32 cellular contexts compared by ENCODE assay signal in genomic region chr3:79564192-79564591, GRCh38.
DNase-seq lines count a peak whose midpoint lies in the region; ATAC-seq, FAIRE-seq and TF ChIP-seq lines count a peak whose summit lies in the region.
"Had no signal": no experiment of that assay in that cellular context is flagged by ENCODE, and none has a peak within 500 bp of the region (broad histone marks: within the 10 kb centered on the region; RNA-seq: fewer than 3 reads in every experiment).

No MANE protein-coding gene starts in this region.

- no peak for TF ChIP-seq POLR2A in GM12891 (IDR thresholded peaks at IDR 0.05; ENCODE audit: low read depth, low read length)

- intact Hi-C loops in sciatic nerve (cut with DNase I): no loop called here

- peaks cover 19% of the 10 kb centered on the region for H3K4me1 ChIP-seq in MM.1S (ENCODE audit: low read length)
- H3K4me1 ChIP-seq: Caco-2, esophagus muscularis mucosa, gastroesophageal sphincter, lower lobe of right lung, sigmoid colon, thyroid gland had no signal

- no peaks in the 10 kb centered on the region for H3K9me2 ChIP-seq in MM.1S (replicated peaks; ENCODE audit: insufficient read depth, low read length)
- H3K9me2 ChIP-seq: SK-N-SH had no signal

- TF ChIP-seq CTCF in MM.1S (IDR thresholded peaks at IDR 0.05; ENCODE audit: low read length): no peak
- no peak for TF ChIP-seq CTCF in type B pancreatic cell (conservative IDR thresholded peaks at IDR 0.05)

- H3K27ac Mint-ChIP-seq in type B pancreatic cell: no peak overlapping the region
- H3K27ac Mint-ChIP-seq: activated naive CD4-positive, alpha-beta T cell treated with anti-CD3 and anti-CD28 coated beads, Interleukin-2, amount 10 ng/mL, durations not matched to agents 7 days and 5 days; endodermal cell; nephron progenitor cell; stimulated activated naive CD8-positive, alpha-beta T cell treated with anti-CD3 and anti-CD28 coated beads, Interleukin-15, amount 100 ng/mL, for 72 hours had no signal

- DNase-seq in GM12891 (ENCODE audit: insufficient read length, low spot score): no peak
- DNase-seq in MM.1S: peak; percentile 83
- peak; percentile 58 for DNase-seq in kidney glomerular epithelial cell (lab: John Stamatoyannopoulos, UW)
- no peak for DNase-seq in GM19240 (ENCODE audit: insufficient read length, low spot score)
- DNase-seq in SIG-M5 treated with dmso at 0.1 percent for 504 hours (lab: John Stamatoyannopoulos, UW; ENCODE audit: unreplicated experiment): no peak
- DNase-seq in type B pancreatic cell (ENCODE audit: extremely low spot score, unreplicated experiment): no peak
- DNase-seq in sciatic nerve (ENCODE audit: low spot score): no peak
- DNase-seq: activated CD4-positive, alpha-beta T cell treated with anti-CD3 and anti-CD28 coated beads for 48 hours; activated naive CD4-positive, alpha-beta T cell treated with anti-CD3 and anti-CD28 coated beads, Interleukin-2, amount 10 ng/mL, durations not matched to agents 7 days and 5 days; activated T-cell treated with anti-CD3 and anti-CD28 coated beads, Interleukin-2, amount 50 U/mL, for 4 hours; amniotic stem cell; Caco-2; DND-41; endodermal cell; hypothalamus; IMR-90; lower lobe of right lung; mucosa of descending colon; NCI-H2081 treated with DMSO at 0.1 percent for 48 hours; NCI-H524; nephron progenitor cell; sigmoid colon; SK-N-SH; stimulated activated naive CD8-positive, alpha-beta T cell treated with anti-CD3 and anti-CD28 coated beads, Interleukin-15, amount 100 ng/mL, for 72 hours; T-helper 2 cell; thyroid gland had no signal

- no peak overlapping the region for H3K4me3 ChIP-seq in MM.1S (ENCODE audit: low read length)
- H3K4me3 ChIP-seq: BLaER1 treated with 17β-estradiol and CSF1 and Interleukin-3, amounts not matched to agents 10 nM and 100 nM; esophagus muscularis mucosa; gastroesophageal sphincter; lower lobe of right lung; mucosa of descending colon; sigmoid colon; thyroid gland had no signal

- no peaks in the 10 kb centered on the region for H3K36me3 Mint-ChIP-seq in type B pancreatic cell
- H3K36me3 Mint-ChIP-seq: activated naive CD4-positive, alpha-beta T cell treated with anti-CD3 and anti-CD28 coated beads, Interleukin-2, amount 10 ng/mL, durations not matched to agents 7 days and 5 days had no signal

- no peak overlapping the region for H3K9ac ChIP-seq in MM.1S (ENCODE audit: low read length)
- H3K9ac ChIP-seq: BLaER1 treated with 17β-estradiol and CSF1 and Interleukin-3, amounts not matched to agents 10 nM and 100 nM; SK-N-SH had no signal

- no peak overlapping the region for H2AFZ ChIP-seq in MM.1S (ENCODE audit: low read length)

- ATAC-seq in GM21360 (IDR thresholded peaks at IDR 0.05; ENCODE audit: unreplicated experiment) (peak; percentile 95), sciatic nerve (no peak)
- ATAC-seq: activated T-cell treated with anti-CD3 and anti-CD28 coated beads, Interleukin-2, amount 50 U/mL, for 4 hours; gastroesophageal sphincter; lower lobe of right lung; mucosa of descending colon; stimulated activated naive CD8-positive, alpha-beta T cell treated with anti-CD3 and anti-CD28 coated beads, Interleukin-15, amount 100 ng/mL, for 72 hours had no signal

- no peaks in the 10 kb centered on the region for H3K36me3 ChIP-seq in MM.1S (replicated peaks; ENCODE audit: insufficient read depth, low read length)
- H3K36me3 ChIP-seq: BLaER1 treated with 17β-estradiol and CSF1 and Interleukin-3, amounts not matched to agents 10 nM and 100 nM; esophagus muscularis mucosa; gastroesophageal sphincter; lower lobe of right lung; sigmoid colon; thyroid gland had no signal

- peaks cover 5% of the 10 kb centered on the region; the same call in 1 of the 2 replicates for H3F3A ChIP-seq in MM.1S (ENCODE audit: insufficient read depth, low read length)

- H3K4me1 Mint-ChIP-seq in type B pancreatic cell (ENCODE audit: unreplicated experiment): no peaks in the 10 kb centered on the region
- H3K4me1 Mint-ChIP-seq: activated naive CD4-positive, alpha-beta T cell treated with anti-CD3 and anti-CD28 coated beads, Interleukin-2, amount 10 ng/mL, durations not matched to agents 7 days and 5 days; endodermal cell; nephron progenitor cell; stimulated activated naive CD8-positive, alpha-beta T cell treated with anti-CD3 and anti-CD28 coated beads, Interleukin-15, amount 100 ng/mL, for 72 hours had no signal

- peak overlapping the region; percentile 46; the same call in 1 of the 2 replicates for H3K27ac ChIP-seq in MM.1S (ENCODE audit: low read length)
- H3K27ac ChIP-seq: BLaER1 treated with 17β-estradiol and CSF1 and Interleukin-3, amounts not matched to agents 10 nM and 100 nM; esophagus muscularis mucosa; gastroesophageal sphincter; lower lobe of right lung; sigmoid colon; thyroid gland had no signal

- H3K9me3 ChIP-seq in MM.1S (replicated peaks; ENCODE audit: insufficient read depth, low read length): no peaks in the 10 kb centered on the region
- H3K9me3 ChIP-seq: Caco-2, gastroesophageal sphincter, lower lobe of right lung, mucosa of descending colon, sigmoid colon, SK-N-SH, thyroid gland had no signal

- no peak for FAIRE-seq in GM12891 (lab: Jason Lieb, UNC)
- FAIRE-seq: islet of Langerhans, RCC 7860 had no signal

- H3K9me3 Mint-ChIP-seq in type B pancreatic cell: peaks cover 4% of the 10 kb centered on the region
- H3K9me3 Mint-ChIP-seq: activated naive CD4-positive, alpha-beta T cell treated with anti-CD3 and anti-CD28 coated beads, Interleukin-2, amount 10 ng/mL, durations not matched to agents 7 days and 5 days; nephron progenitor cell had no signal

- H3K4me2 ChIP-seq in MM.1S (ENCODE audit: low read depth, low read length): peak overlapping the region; percentile 55
- H3K4me2 ChIP-seq: BLaER1 treated with 17β-estradiol and CSF1 and Interleukin-3, amounts not matched to agents 10 nM and 100 nM; SK-N-SH had no signal

- no peak overlapping the region for H3K4me3 Mint-ChIP-seq in type B pancreatic cell
- H3K4me3 Mint-ChIP-seq: activated naive CD4-positive, alpha-beta T cell treated with anti-CD3 and anti-CD28 coated beads, Interleukin-2, amount 10 ng/mL, durations not matched to agents 7 days and 5 days; activated T-cell treated with anti-CD3 and anti-CD28 coated beads, Interleukin-2, amount 50 U/mL, for 4 hours; endodermal cell; nephron progenitor cell; stimulated activated naive CD8-positive, alpha-beta T cell treated with anti-CD3 and anti-CD28 coated beads, Interleukin-15, amount 100 ng/mL, for 72 hours had no signal

- no peaks in the 10 kb centered on the region for H3K79me2 ChIP-seq in MM.1S (ENCODE audit: low read length)

- peaks cover 14% of the 10 kb centered on the region for H3K27me3 Mint-ChIP-seq in type B pancreatic cell
- H3K27me3 Mint-ChIP-seq: activated naive CD4-positive, alpha-beta T cell treated with anti-CD3 and anti-CD28 coated beads, Interleukin-2, amount 10 ng/mL, durations not matched to agents 7 days and 5 days; stimulated activated naive CD8-positive, alpha-beta T cell treated with anti-CD3 and anti-CD28 coated beads, Interleukin-15, amount 100 ng/mL, for 72 hours had no signal

- no peaks in the 10 kb centered on the region for H3K27me3 ChIP-seq in MM.1S (replicated peaks; ENCODE audit: insufficient read depth, low read length)
- H3K27me3 ChIP-seq: BLaER1 treated with 17β-estradiol and CSF1 and Interleukin-3, amounts not matched to agents 10 nM and 100 nM; esophagus muscularis mucosa; gastroesophageal sphincter; sigmoid colon; thyroid gland had no signal

- H4K20me1 ChIP-seq in MM.1S (ENCODE audit: insufficient read depth, low read length): no peaks in the 10 kb centered on the region
- H4K20me1 ChIP-seq: BLaER1 treated with 17β-estradiol and CSF1 and Interleukin-3, amounts not matched to agents 10 nM and 100 nM had no signal

TF ChIP-seq in GM12891, 5 proteins besides CTCF, POLR2A, EP300 and RAD21:
- no peak for TF ChIP-seq SPI1 (IDR thresholded peaks at IDR 0.05; ENCODE audit: low read depth, low read length)
- peak; percentile 65 for TF ChIP-seq PAX5 (IDR thresholded peaks at IDR 0.05; ENCODE audit: insufficient read depth, low read length, severe bottlenecking)
- no peak for TF ChIP-seq POLR2AphosphoS5 (IDR thresholded peaks at IDR 0.05; ENCODE audit: low read depth, low read length)
- TF ChIP-seq POU2F2 (IDR thresholded peaks at IDR 0.05; ENCODE audit: low read depth, low read length): no peak
- TF ChIP-seq TAF1 (IDR thresholded peaks at IDR 0.05; ENCODE audit: low read depth, low read length): no peak

Comparison
In these comparisons a context has a peak if more than half of its experiments do, and no peak if none do; other contexts are left out.
1. DNase-seq: peak in MM.1S (single experiment) and kidney glomerular epithelial cell (single experiment); none in GM12891 (single experiment), GM19240 (single experiment), SIG-M5 treated with dmso at 0.1 percent for 504 hours (single experiment), type B pancreatic cell (single experiment) and sciatic nerve (single experiment).